ENCODE assay signal across 8 cellular contexts in genomic region chr3:179071569-179072397, GRCh38. TPM values are rescaled to one million over a fixed set of nuclear protein-coding genes. Genes with fewer than 3 reads are reported as not detected.
DNase-seq lines count a peak whose midpoint lies in the region; ATAC-seq and TF ChIP-seq lines count a peak whose summit lies in the region.

ZMAT3 (minus strand) TSS chr3:179071809; CDS start chr3:179067752, 4,057 bp downstream.

- peak; percentile 81 for DNase-seq in AG10803 (ENCODE audit: low read depth)
- DNase-seq in NCI-H446 treated with DMSO at 0.1 percent for 48 hours (lab: John Stamatoyannopoulos, UW): peak; percentile 54
- DNase-seq in activated CD4-positive, alpha-beta T cell treated with anti-CD3 and anti-CD28 coated beads for 24 hours (ENCODE audit: low read depth in 2 of 2): peak; percentile 73 to 76
- peak; percentile 88 for DNase-seq in choroid plexus epithelial cell (ENCODE audit: low read depth)
- peak; percentile 86 to 90 for DNase-seq in left colon
- peak; percentile 85 for DNase-seq in stimulated activated CD4-positive, alpha-beta T cell treated with anti-CD3 and anti-CD28 coated beads, Interleukin-1b, Interleukin-23, amount 100 ng/mL, for 48 hours

- H3K4me3 ChIP-seq in AG10803 (ENCODE audit: low read length) (peak within 1 kb of the TSS; percentile 89), choroid plexus epithelial cell (ENCODE audit: low read depth, low read length) (peak within 1 kb of the TSS; percentile 82)

- TF ChIP-seq CTCF in AG10803 (conservative IDR thresholded peaks at IDR 0.05; ENCODE audit: low read length) (no peak), choroid plexus epithelial cell (conservative IDR thresholded peaks at IDR 0.05; ENCODE audit: low read depth, low read length) (no peak)

- ATAC-seq in GM19035 (IDR thresholded peaks at IDR 0.05; ENCODE audit: unreplicated experiment): peak; percentile 78
- ATAC-seq in HG03342 (IDR thresholded peaks at IDR 0.05; ENCODE audit: unreplicated experiment): peak; percentile 63
- peak; percentile 99 for ATAC-seq in left colon

- intact Hi-C loops in left colon (cut with DNase I, micrococcal nuclease): no loop called here

RNA-seq across cellular contexts. Expression of gene ZMAT3, which starts in this region (rescaled TPM):
- 10 to 100 TPM; 14.2 to 14.9 TPM for total RNA-seq in left colon

Comparison
In these comparisons a context has a peak if more than half of its experiments do, and no peak if none do; other contexts are left out.
1. Peak in every context shown above with its lines: DNase-seq, ATAC-seq and H3K4me3 ChIP-seq.